Comparison of ENCODE assay signal across 8 cellular contexts in the genomic region with DNA sequence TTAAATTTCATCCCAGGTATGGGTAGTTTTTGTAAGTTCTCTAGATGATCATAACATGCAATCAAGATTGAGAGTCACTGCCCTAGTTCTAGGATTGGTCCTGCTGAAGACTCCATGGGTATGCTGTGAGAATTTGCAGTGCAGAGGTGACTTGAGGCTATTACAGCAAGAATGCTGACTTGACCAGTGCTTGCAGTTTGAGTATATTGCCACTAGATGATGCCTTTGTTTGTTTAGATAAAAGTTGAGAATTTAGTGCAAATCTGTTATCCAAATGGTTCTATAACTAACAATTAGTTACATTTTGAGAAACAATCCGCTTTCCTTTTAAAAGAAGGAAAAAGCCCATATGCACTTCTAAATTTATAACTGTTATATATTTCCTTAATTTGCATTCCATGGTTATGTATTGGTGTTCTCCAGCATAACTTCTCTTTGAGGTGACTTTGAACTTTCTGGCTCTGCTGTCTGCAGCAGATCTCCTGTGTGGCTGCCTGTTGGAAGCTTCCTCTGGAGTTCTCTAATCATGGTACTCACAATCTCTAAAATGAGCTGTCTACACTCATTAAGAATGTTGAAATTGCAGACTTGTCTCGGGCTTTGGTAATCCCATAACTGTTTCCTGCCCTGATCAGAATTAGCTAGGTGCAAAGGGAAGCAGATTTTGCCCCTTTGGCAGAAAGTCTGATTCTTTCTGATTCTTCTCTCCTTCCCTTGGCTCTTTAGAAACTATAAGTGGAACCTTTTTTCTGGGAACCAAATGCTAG.
A peak's percentile ranks its signal among the peaks of the same experiment; 100 is the strongest.
DNase-seq lines count a peak whose midpoint lies in the region; ATAC-seq and TF ChIP-seq lines count a peak whose summit lies in the region.

No MANE protein-coding gene starts in this region.

- TF ChIP-seq CTCF in AG09319 (IDR thresholded peaks at IDR 0.05; ENCODE audit: low read depth, low read length) = peak; percentile 83

- ATAC-seq in GM18502 (IDR thresholded peaks at IDR 0.05; ENCODE audit: poor library complexity, unreplicated experiment) = peak; percentile 46
- no peak for ATAC-seq in GM18870 (IDR thresholded peaks at IDR 0.05; ENCODE audit: unreplicated experiment)

- DNase-seq in AG09319 (ENCODE audit: extremely low read depth, low read depth) (no peak), RPMI8226 (peak; percentile 33), glomerular visceral epithelial cell (ENCODE audit: extremely low spot score) (peak; percentile 49), NCI-H510A treated with DMSO at 0.1 percent for 48 hours (lab: John Stamatoyannopoulos, UW) (no peak), NCI-H345 (lab: John Stamatoyannopoulos, UW) (no peak)
- no peak for DNase-seq in activated CD4-positive, alpha-beta T cell treated with anti-CD3 and anti-CD28 coated beads for 48 hours

Comparison
In these comparisons a context has a peak if more than half of its experiments do, and no peak if none do; other contexts are left out.
1. DNase-seq: peak in RPMI8226 (single experiment) and glomerular visceral epithelial cell (single experiment); none in AG09319 (single experiment), NCI-H510A treated with DMSO at 0.1 percent for 48 hours (single experiment), NCI-H345 (single experiment) and activated CD4-positive, alpha-beta T cell treated with anti-CD3 and anti-CD28 coated beads for 48 hours (single experiment).